13 cellular contexts compared by ENCODE assay signal in genomic region chr16:68370921-68371651, GRCh38.
DNase-seq lines count a peak whose midpoint lies in the region; ATAC-seq and TF ChIP-seq lines count a peak whose summit lies in the region.
"Had no signal": no experiment of that assay in that cellular context is flagged by ENCODE, and none has a peak within 500 bp of the region (broad histone marks: within the 10 kb centered on the region; RNA-seq: fewer than 3 reads in every experiment).

No MANE protein-coding gene starts in this region.

- no peaks in the 10 kb centered on the region for H3K36me3 Mint-ChIP-seq in T-cell
- H3K36me3 Mint-ChIP-seq in activated naive CD8-positive, alpha-beta T cell: no peaks in the 10 kb centered on the region
- H3K36me3 Mint-ChIP-seq: stimulated activated naive B cell treated with anti-CD40 and anti-IgM and Interleukin-4, amounts not matched to agents 10 μg/mL and 1 μg/mL and 100 μg/mL, for 72 hours had no signal

- no peaks in the 10 kb centered on the region for H3K27me3 ChIP-seq in adrenal gland
- H3K27me3 ChIP-seq: body of pancreas had no signal

- no peaks in the 10 kb centered on the region for H3K36me3 ChIP-seq in adrenal gland (replicated peaks in 1 of 2)
- H3K36me3 ChIP-seq: left lung had no signal

- POLR2A ChIA-PET in T-cell (lab: Charles Lee): no interaction called here

- no peak overlapping the region for H3K27ac ChIP-seq in adrenal gland
- H3K27ac ChIP-seq: body of pancreas, left lung had no signal

- H3K4me3 ChIP-seq in adrenal gland: no peak overlapping the region
- H3K4me3 ChIP-seq: body of pancreas, left lung had no signal

- H3K27me3 Mint-ChIP-seq in T-cell: peaks cover 2 to 3% of the 10 kb centered on the region in 2 donors
- H3K27me3 Mint-ChIP-seq in activated naive CD8-positive, alpha-beta T cell: peaks cover 6% of the 10 kb centered on the region

- H3K4me1 Mint-ChIP-seq in T-cell: peaks cover 45 to 47% (median 46%) of the 10 kb centered on the region in 3 donors
- peaks cover 38% of the 10 kb centered on the region for H3K4me1 Mint-ChIP-seq in activated naive CD8-positive, alpha-beta T cell (ENCODE audit: low read depth)

- H3K9me3 Mint-ChIP-seq in T-cell: no peaks in the 10 kb centered on the region
- H3K9me3 Mint-ChIP-seq in activated naive CD8-positive, alpha-beta T cell (ENCODE audit: low read depth): no peaks in the 10 kb centered on the region
- H3K9me3 Mint-ChIP-seq: stimulated activated naive B cell treated with anti-CD40 and anti-IgM and Interleukin-4, amounts not matched to agents 10 μg/mL and 1 μg/mL and 100 μg/mL, for 72 hours had no signal

- no peaks in the 10 kb centered on the region for H3K4me1 ChIP-seq in adrenal gland (replicated peaks in 1 of 2)

- H3K27ac Mint-ChIP-seq in T-cell: peak overlapping the region; percentile 61 to 73
- H3K27ac Mint-ChIP-seq in activated naive CD8-positive, alpha-beta T cell: no peak overlapping the region
- H3K27ac Mint-ChIP-seq: stimulated activated naive B cell treated with anti-CD40 and anti-IgM and Interleukin-4, amounts not matched to agents 10 μg/mL and 1 μg/mL and 100 μg/mL, for 72 hours had no signal

- TF ChIP-seq POLR2A in adrenal gland (IDR thresholded peaks at IDR 0.05): no peak

- H3K9me3 ChIP-seq in adrenal gland (replicated peaks in 1 of 3): no peaks in the 10 kb centered on the region
- H3K9me3 ChIP-seq: body of pancreas, left lung had no signal

- ATAC-seq in T-cell (replicated peaks in 1 of 4) (peak; percentile 72 to 77 (median 73)), GM21737 (IDR thresholded peaks at IDR 0.05; ENCODE audit: unreplicated experiment) (no peak)
- ATAC-seq: body of pancreas; left lung; stimulated activated naive B cell treated with anti-CD40 and anti-IgM and Interleukin-4, amounts not matched to agents 10 μg/mL and 1 μg/mL and 100 μg/mL, for 72 hours had no signal

- peak; percentile 23 for DNase-seq in stimulated activated CD4-positive, alpha-beta T cell treated with anti-CD3 and anti-CD28 coated beads, Interleukin-12 subunit alpha, Interleukin-12 subunit beta, amount 100 ng/mL, for 4 hours
- no peak for DNase-seq in stimulated activated CD4-positive, alpha-beta T cell treated with anti-CD3 and anti-CD28 coated beads, Interleukin-4, amount 100 ng/mL, for 24 hours
- DNase-seq in T-cell (peak; percentile 23 to 66 (median 47)), adrenal gland (no peak), C1 segment of cervical spinal cord (lab: John Stamatoyannopoulos, UW) (no peak)
- peak in 4 of 6 experiments; percentile 8 to 52 (median 31) for DNase-seq in stimulated activated naive CD4-positive, alpha-beta T cell (lab: John Stamatoyannopoulos, UW)
- DNase-seq: AML-193; body of pancreas; head of caudate nucleus; stimulated activated naive B cell treated with anti-CD40 and anti-IgM and Interleukin-4, amounts not matched to agents 10 μg/mL and 1 μg/mL and 100 μg/mL, for 72 hours had no signal

- intact Hi-C loops in adrenal gland (cut with DNase I): no loop called here

- H3K4me3 Mint-ChIP-seq in T-cell: peak overlapping the region in 2 of 3 donors; percentile 46 to 75
- H3K4me3 Mint-ChIP-seq in activated naive CD8-positive, alpha-beta T cell: peak overlapping the region; percentile 47
- H3K4me3 Mint-ChIP-seq: stimulated activated naive B cell treated with anti-CD40 and anti-IgM and Interleukin-4, amounts not matched to agents 10 μg/mL and 1 μg/mL and 100 μg/mL, for 72 hours had no signal

- CTCF ChIA-PET in T-cell (lab: Charles Lee): no interaction called here

- 90 to 96% (median 92%) methylated on average over 13 to 48 of the region's 48 CpGs for WGBS in adrenal gland, 4 donors

- no peak for TF ChIP-seq CTCF in adrenal gland (IDR thresholded peaks at IDR 0.05)

Comparison
In these comparisons a context has a peak if more than half of its experiments do, and no peak if none do; other contexts are left out.
1. DNase-seq: peak in stimulated activated CD4-positive, alpha-beta T cell treated with anti-CD3 and anti-CD28 coated beads, Interleukin-12 subunit alpha, Interleukin-12 subunit beta, amount 100 ng/mL, for 4 hours (single experiment), T-cell (34 of 34) and stimulated activated naive CD4-positive, alpha-beta T cell (4 of 6); none in stimulated activated CD4-positive, alpha-beta T cell treated with anti-CD3 and anti-CD28 coated beads, Interleukin-4, amount 100 ng/mL, for 24 hours (single experiment), adrenal gland (0 of 7) and C1 segment of cervical spinal cord (0 of 14).